ENCODE assay signal across 2 cellular contexts in genomic region chr9:110170728-110171257, GRCh38.
TF ChIP-seq lines count a peak whose summit lies in the region.

No MANE protein-coding gene starts in this region.

TF ChIP-seq in IMR-90, 13 proteins besides CTCF, POLR2A, EP300 and RAD21:
- TF ChIP-seq SMC3 (IDR thresholded peaks at IDR 0.05; ENCODE audit: low read depth, low read length): no peak
- TF ChIP-seq, protein P1, sequence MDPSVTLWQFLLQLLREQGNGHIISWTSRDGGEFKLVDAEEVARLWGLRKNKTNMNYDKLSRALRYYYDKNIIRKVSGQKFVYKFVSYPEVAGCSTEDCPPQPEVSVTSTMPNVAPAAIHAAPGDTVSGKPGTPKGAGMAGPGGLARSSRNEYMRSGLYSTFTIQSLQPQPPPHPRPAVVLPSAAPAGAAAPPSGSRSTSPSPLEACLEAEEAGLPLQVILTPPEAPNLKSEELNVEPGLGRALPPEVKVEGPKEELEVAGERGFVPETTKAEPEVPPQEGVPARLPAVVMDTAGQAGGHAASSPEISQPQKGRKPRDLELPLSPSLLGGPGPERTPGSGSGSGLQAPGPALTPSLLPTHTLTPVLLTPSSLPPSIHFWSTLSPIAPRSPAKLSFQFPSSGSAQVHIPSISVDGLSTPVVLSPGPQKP (IDR thresholded peaks at IDR 0.05; ENCODE audit: borderline replicate concordance, low read depth, low read length): no peak
- TF ChIP-seq MAFK (IDR thresholded peaks at IDR 0.05; ENCODE audit: low read depth, low read length): no peak
- no peak for TF ChIP-seq RCOR1 (IDR thresholded peaks at IDR 0.05; ENCODE audit: insufficient replicate concordance, low read length)
- no peak for TF ChIP-seq BHLHE40 (IDR thresholded peaks at IDR 0.05; ENCODE audit: low read depth, low read length)
- no peak for TF ChIP-seq MAZ (IDR thresholded peaks at IDR 0.05; ENCODE audit: borderline replicate concordance, low read depth, low read length)
- no peak for TF ChIP-seq CHD1 (IDR thresholded peaks at IDR 0.05; ENCODE audit: low read depth, low read length)
- TF ChIP-seq MXI1 (IDR thresholded peaks at IDR 0.05; ENCODE audit: borderline replicate concordance, low read depth, low read length): no peak
- no peak for TF ChIP-seq CEBPB (IDR thresholded peaks at IDR 0.05; ENCODE audit: low read depth, low read length)
- TF ChIP-seq RFX5 (IDR thresholded peaks at IDR 0.05; ENCODE audit: low read depth, low read length): no peak
- TF ChIP-seq, protein P2, sequence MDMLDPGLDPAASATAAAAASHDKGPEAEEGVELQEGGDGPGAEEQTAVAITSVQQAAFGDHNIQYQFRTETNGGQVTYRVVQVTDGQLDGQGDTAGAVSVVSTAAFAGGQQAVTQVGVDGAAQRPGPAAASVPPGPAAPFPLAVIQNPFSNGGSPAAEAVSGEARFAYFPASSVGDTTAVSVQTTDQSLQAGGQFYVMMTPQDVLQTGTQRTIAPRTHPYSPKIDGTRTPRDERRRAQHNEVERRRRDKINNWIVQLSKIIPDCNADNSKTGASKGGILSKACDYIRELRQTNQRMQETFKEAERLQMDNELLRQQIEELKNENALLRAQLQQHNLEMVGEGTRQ (IDR thresholded peaks at IDR 0.05; ENCODE audit: low read depth, low read length): no peak
- TF ChIP-seq FOS (IDR thresholded peaks at IDR 0.05; ENCODE audit: low read depth, low read length): no peak
- no peak for TF ChIP-seq NFE2L2 (IDR thresholded peaks at IDR 0.05; ENCODE audit: low read depth, low read length)

TF ChIP-seq in H1, 55 proteins besides CTCF, POLR2A, EP300 and RAD21:
- no peak for TF ChIP-seq SRF (IDR thresholded peaks at IDR 0.05; ENCODE audit: low read depth, low read length)
- 0 out of 2 replicates have a peak, but pooled peaks have one; percentile 31 for TF ChIP-seq POLR2AphosphoS5 (IDR thresholded peaks at IDR 0.05; ENCODE audit: low read depth, low read length)
